In the genomic region with DNA sequence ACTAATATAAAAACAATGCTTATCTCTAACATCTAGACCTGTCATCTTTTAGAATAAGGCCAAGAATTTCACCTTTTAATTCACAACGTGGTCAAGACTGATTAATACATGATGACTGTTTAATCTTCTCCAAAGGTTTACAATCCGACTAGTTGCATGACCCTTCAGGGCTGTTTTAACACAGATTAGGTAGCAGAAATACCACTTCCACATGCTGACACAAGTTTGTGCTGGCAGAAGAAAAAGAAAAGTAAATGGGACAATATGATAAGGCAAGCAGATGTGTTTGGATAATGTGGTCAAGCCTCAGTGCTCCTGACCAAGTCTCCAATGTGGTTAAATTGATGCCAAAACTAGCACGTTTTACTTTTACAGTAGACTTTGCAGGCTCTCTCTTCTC, we compare ENCODE assay signal across 20 cellular contexts. TPM values are rescaled to one million over a fixed set of nuclear protein-coding genes. Genes with fewer than 3 reads are reported as not detected.
DNase-seq lines count a peak whose midpoint lies in the region; ATAC-seq, FAIRE-seq and TF ChIP-seq lines count a peak whose summit lies in the region.
"Had no signal": no experiment of that assay in that cellular context is flagged by ENCODE, and none has a peak within 500 bp of the region (broad histone marks: within the 10 kb centered on the region; RNA-seq: fewer than 3 reads in every experiment).

No MANE protein-coding gene starts in this region.

- H3K27ac Mint-ChIP-seq in activated T-cell treated with anti-CD3 and anti-CD28 coated beads, Interleukin-2, amount 50 U/mL, for 72 hours, result no peak overlapping the region
- H3K27ac Mint-ChIP-seq: naive B cell, T-helper 17 cell had no signal

- H3K36me3 Mint-ChIP-seq in activated T-cell treated with anti-CD3 and anti-CD28 coated beads, Interleukin-2, amount 50 U/mL, for 72 hours (ENCODE audit: insufficient read depth in 2 of 2), result peaks cover 0 to 6% of the 10 kb centered on the region in 2 donors

- POLR2A ChIA-PET in HEK293 (lab: Yijun Ruan, JAX), result no interaction called here

- FAIRE-seq in H54 (lab: Jason Lieb, UNC), result no peak

- H3K4me1 Mint-ChIP-seq in activated T-cell treated with anti-CD3 and anti-CD28 coated beads, Interleukin-2, amount 50 U/mL, for 72 hours (ENCODE audit: low read depth), result no peaks in the 10 kb centered on the region
- H3K4me1 Mint-ChIP-seq: naive B cell, T-helper 17 cell had no signal

- ATAC-seq in activated T-cell treated with anti-CD3 and anti-CD28 coated beads, Interleukin-2, amount 50 U/mL, for 72 hours (replicated peaks in 1 of 2), result no peak
- no peak for ATAC-seq in HG03039 (IDR thresholded peaks at IDR 0.05; ENCODE audit: unreplicated experiment)
- ATAC-seq: left ventricle myocardium superior, psoas muscle, T-helper 17 cell had no signal

- DNase-seq in A172 (ENCODE audit: low spot score) (peak; percentile 18), amniotic epithelial cell (ENCODE audit: low read depth) (peak; percentile 1), glomerular visceral epithelial cell (ENCODE audit: extremely low spot score) (peak; percentile 82), H54 (ENCODE audit: insufficient read length, low spot score) (no peak), tibial artery (no peak)
- DNase-seq in activated T-cell treated with anti-CD3 and anti-CD28 coated beads, Interleukin-2, amount 50 U/mL, for 72 hours, result no peak
- DNase-seq: activated CD4-positive, alpha-beta T cell treated with anti-CD3 and anti-CD28 coated beads for 4 hours; COR-L47; dermis blood vessel endothelial cell; GM23248; left ventricle myocardium superior; naive B cell; NCI-H2081; NCI-H748 treated with DMSO at 0.1 percent for 48 hours; psoas muscle; SHP77; stimulated activated CD4-positive, alpha-beta T cell treated with anti-CD3 and anti-CD28 coated beads, Interleukin-15, amount 100 ng/mL, for 24 hours; T-helper 17 cell had no signal

- H3K27ac ChIP-seq in HEK293 (ENCODE audit: extremely low read depth, low read depth, low read length) (no peak overlapping the region), tibial artery (no peak overlapping the region)
- H3K27ac ChIP-seq: GM23248, psoas muscle had no signal

- CTCF ChIA-PET in HEK293 (lab: Yijun Ruan, JAX), result interaction anchor here (0.8 kb wide), 1 partner anchor 14 kb away, joined by 3 read pairs; no protein-coding TSS in a partner anchor

- H3K4me3 Mint-ChIP-seq in activated T-cell treated with anti-CD3 and anti-CD28 coated beads, Interleukin-2, amount 50 U/mL, for 72 hours, result no peak overlapping the region
- H3K4me3 Mint-ChIP-seq: naive B cell, T-helper 17 cell had no signal

- H3K4me1 ChIP-seq in HEK293 (ENCODE audit: control insufficient read depth, insufficient read depth, low read length) (peaks cover 2% of the 10 kb centered on the region; the same call in 1 of the 2 replicates), tibial artery (no peaks in the 10 kb centered on the region)
- H3K4me1 ChIP-seq: psoas muscle had no signal

- no peaks in the 10 kb centered on the region for H3K27me3 Mint-ChIP-seq in activated T-cell treated with anti-CD3 and anti-CD28 coated beads, Interleukin-2, amount 50 U/mL, for 72 hours (ENCODE audit: low read depth)
- H3K27me3 Mint-ChIP-seq: naive B cell, T-helper 17 cell had no signal

- no peaks in the 10 kb centered on the region for H3K36me3 ChIP-seq in HEK293 (ENCODE audit: control insufficient read depth in 2 of 2, insufficient read depth in 1 of 2, low read length in 2 of 2)
- H3K36me3 ChIP-seq in tibial artery, result no peaks in the 10 kb centered on the region

- H3K27me3 ChIP-seq in tibial artery, result no peaks in the 10 kb centered on the region

- TF ChIP-seq POLR2A in H54 (IDR thresholded peaks at IDR 0.05; ENCODE audit: low read depth, low read length), result no peak

- TF ChIP-seq CTCF in HEK293 (tag by site-specific recombination; IDR thresholded peaks at IDR 0.05) (no peak), tibial artery (IDR thresholded peaks at IDR 0.05) (no peak)

- intact Hi-C loops in tibial artery (cut with DNase I; ENCODE audit: low total_unique reads), result no loop called here

- H3K9me3 Mint-ChIP-seq in activated T-cell treated with anti-CD3 and anti-CD28 coated beads, Interleukin-2, amount 50 U/mL, for 72 hours, result peaks cover 7% of the 10 kb centered on the region in 2 donors

- H3K4me3 ChIP-seq in HEK293 (ENCODE audit: low read depth, low read length) (no peak overlapping the region), tibial artery (no peak overlapping the region)
- H3K4me3 ChIP-seq: GM23248, psoas muscle had no signal

- no peaks in the 10 kb centered on the region for H3K9me3 ChIP-seq in HEK293 (ENCODE audit: control insufficient read depth, insufficient read depth, low read depth, low read length)
- H3K9me3 ChIP-seq in tibial artery, result peaks cover 0 to 20% (median 8%) of the 10 kb centered on the region in 3 donors

TF ChIP-seq in HEK293, 187 proteins besides CTCF, POLR2A, EP300 and RAD21 (continues in another document):
- TF ChIP-seq ZNF114 (tag by site-specific recombination; IDR thresholded peaks at IDR 0.05) (no peak), IKZF3 (tag by site-specific recombination; IDR thresholded peaks at IDR 0.05) (no peak), ZIC2 (tag by site-specific recombination; IDR thresholded peaks at IDR 0.05) (no peak), ZNF621 (tag by site-specific recombination; IDR thresholded peaks at IDR 0.05) (no peak), ZNF561 (tag by site-specific recombination; IDR thresholded peaks at IDR 0.05; ENCODE audit: borderline replicate concordance) (no peak), ZNF776 (tag by site-specific recombination; IDR thresholded peaks at IDR 0.05; ENCODE audit: borderline replicate concordance) (no peak), BCL11A (tag by site-specific recombination; IDR thresholded peaks at IDR 0.05; ENCODE audit: low read depth) (no peak), ZNF626 (tag by site-specific recombination; IDR thresholded peaks at IDR 0.05) (no peak)
- TF ChIP-seq, protein P1, sequence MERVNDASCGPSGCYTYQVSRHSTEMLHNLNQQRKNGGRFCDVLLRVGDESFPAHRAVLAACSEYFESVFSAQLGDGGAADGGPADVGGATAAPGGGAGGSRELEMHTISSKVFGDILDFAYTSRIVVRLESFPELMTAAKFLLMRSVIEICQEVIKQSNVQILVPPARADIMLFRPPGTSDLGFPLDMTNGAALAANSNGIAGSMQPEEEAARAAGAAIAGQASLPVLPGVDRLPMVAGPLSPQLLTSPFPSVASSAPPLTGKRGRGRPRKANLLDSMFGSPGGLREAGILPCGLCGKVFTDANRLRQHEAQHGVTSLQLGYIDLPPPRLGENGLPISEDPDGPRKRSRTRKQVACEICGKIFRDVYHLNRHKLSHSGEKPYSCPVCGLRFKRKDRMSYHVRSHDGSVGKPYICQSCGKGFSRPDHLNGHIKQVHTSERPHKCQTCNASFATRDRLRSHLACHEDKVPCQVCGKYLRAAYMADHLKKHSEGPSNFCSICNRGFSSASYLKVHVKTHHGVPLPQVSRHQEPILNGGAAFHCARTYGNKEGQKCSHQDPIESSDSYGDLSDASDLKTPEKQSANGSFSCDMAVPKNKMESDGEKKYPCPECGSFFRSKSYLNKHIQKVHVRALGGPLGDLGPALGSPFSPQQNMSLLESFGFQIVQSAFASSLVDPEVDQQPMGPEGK (tag by site-specific recombination; IDR thresholded peaks at IDR 0.05), result no peak
- TF ChIP-seq, protein P2, sequence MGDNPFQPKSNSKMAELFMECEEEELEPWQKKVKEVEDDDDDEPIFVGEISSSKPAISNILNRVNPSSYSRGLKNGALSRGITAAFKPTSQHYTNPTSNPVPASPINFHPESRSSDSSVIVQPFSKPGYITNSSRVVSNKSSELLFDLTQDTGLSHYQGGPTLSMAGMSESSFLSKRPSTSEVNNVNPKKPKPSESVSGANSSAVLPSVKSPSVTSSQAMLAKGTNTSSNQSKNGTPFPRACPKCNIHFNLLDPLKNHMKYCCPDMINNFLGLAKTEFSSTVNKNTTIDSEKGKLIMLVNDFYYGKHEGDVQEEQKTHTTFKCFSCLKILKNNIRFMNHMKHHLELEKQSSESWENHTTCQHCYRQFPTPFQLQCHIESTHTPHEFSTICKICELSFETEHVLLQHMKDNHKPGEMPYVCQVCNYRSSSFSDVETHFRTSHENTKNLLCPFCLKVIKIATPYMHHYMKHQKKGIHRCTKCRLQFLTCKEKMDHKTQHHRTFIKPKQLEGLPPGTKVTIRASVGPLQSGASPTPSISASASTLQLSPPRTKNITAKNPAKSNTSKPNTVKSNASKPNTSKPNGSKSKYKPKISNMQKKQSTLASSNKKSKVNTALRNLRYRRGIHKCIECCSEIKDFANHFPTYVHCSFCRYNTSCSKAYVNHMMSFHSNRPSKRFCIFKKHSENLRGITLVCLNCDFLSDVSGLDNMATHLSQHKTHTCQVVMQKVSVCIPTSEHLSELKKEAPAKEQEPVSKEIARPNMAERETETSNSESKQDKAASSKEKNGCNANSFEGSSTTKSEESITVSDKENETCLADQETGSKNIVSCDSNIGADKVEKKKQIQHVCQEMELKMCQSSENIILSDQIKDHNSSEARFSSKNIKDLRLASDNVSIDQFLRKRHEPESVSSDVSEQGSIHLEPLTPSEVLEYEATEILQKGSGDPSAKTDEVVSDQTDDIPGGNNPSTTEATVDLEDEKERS (tag by site-specific recombination; IDR thresholded peaks at IDR 0.05), result no peak
- TF ChIP-seq, protein P3, sequence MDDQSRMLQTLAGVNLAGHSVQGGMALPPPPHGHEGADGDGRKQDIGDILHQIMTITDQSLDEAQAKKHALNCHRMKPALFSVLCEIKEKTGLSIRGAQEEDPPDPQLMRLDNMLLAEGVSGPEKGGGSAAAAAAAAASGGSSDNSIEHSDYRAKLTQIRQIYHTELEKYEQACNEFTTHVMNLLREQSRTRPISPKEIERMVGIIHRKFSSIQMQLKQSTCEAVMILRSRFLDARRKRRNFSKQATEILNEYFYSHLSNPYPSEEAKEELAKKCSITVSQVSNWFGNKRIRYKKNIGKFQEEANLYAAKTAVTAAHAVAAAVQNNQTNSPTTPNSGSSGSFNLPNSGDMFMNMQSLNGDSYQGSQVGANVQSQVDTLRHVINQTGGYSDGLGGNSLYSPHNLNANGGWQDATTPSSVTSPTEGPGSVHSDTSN (CRISPR knock-in tag; IDR thresholded peaks at IDR 0.05), result no peak
- TF ChIP-seq, protein P4, sequence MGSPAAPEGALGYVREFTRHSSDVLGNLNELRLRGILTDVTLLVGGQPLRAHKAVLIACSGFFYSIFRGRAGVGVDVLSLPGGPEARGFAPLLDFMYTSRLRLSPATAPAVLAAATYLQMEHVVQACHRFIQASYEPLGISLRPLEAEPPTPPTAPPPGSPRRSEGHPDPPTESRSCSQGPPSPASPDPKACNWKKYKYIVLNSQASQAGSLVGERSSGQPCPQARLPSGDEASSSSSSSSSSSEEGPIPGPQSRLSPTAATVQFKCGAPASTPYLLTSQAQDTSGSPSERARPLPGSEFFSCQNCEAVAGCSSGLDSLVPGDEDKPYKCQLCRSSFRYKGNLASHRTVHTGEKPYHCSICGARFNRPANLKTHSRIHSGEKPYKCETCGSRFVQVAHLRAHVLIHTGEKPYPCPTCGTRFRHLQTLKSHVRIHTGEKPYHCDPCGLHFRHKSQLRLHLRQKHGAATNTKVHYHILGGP (tag by site-specific recombination; IDR thresholded peaks at IDR 0.05), result no peak

RNA-seq across cellular contexts. Expression of a gene that starts 31.1 kb away (rescaled TPM):
- total RNA-seq in A172 (2014; rRNA removed; shearing (Covaris generic)), result 0.57 and 1.5 TPM in 2 replicates
- total RNA-seq in activated T-cell treated with anti-CD3 and anti-CD28 coated beads, Interleukin-2, amount 50 U/mL, for 72 hours, result under 1 TPM; 0.23 to 0.50 TPM

Comparison
In these comparisons a context has a peak if more than half of its experiments do, and no peak if none do; other contexts are left out.
1. DNase-seq: peak in A172 (single experiment), amniotic epithelial cell (single experiment) and glomerular visceral epithelial cell (single experiment); none in activated T-cell treated with anti-CD3 and anti-CD28 coated beads, Interleukin-2, amount 50 U/mL, for 72 hours (0 of 2), H54 (single experiment) and tibial artery (0 of 2).